1 cellular context compared by ENCODE assay signal in the genomic region with DNA sequence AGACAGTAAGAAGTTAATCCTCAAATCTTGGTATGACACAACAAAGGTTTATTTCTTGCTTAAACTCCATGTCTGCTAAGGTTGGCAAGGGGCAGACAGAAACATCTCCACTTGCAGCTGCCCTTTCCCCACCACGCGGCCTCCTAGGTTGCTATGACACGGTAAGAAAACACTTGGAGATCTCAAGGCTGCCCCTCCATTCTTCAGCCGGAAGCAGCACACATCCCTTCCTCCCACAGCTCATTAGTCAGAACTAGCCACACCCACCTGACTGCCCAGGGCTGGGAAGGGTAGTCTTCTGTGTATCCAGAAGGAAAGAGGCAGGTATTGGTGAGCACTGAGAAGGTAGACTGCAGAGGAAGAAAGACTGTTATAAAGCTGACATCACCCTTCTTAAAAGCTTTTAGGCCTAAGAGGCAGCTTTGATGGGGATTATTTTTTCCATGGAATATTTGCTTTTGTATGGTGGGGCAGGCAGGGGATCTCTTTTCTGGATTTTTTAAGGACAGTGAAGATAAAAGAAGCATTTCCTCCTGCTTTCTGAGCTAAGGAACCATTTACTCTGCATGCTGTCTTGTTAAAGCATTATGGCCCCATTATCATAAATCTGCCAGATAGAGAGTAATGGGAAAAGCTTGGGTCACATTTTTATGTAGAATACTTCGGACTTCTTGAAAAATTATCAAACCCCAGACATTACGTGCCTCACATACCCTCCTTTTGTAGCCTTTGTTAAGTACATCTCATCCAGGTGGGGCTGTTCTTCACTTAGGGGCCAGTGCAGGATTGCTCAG.
TF ChIP-seq lines count a peak whose summit lies in the region.

No MANE protein-coding gene starts in this region.

TF ChIP-seq in HCT116, 20 proteins besides CTCF, POLR2A, EP300 and RAD21:
- TF ChIP-seq, protein P1, sequence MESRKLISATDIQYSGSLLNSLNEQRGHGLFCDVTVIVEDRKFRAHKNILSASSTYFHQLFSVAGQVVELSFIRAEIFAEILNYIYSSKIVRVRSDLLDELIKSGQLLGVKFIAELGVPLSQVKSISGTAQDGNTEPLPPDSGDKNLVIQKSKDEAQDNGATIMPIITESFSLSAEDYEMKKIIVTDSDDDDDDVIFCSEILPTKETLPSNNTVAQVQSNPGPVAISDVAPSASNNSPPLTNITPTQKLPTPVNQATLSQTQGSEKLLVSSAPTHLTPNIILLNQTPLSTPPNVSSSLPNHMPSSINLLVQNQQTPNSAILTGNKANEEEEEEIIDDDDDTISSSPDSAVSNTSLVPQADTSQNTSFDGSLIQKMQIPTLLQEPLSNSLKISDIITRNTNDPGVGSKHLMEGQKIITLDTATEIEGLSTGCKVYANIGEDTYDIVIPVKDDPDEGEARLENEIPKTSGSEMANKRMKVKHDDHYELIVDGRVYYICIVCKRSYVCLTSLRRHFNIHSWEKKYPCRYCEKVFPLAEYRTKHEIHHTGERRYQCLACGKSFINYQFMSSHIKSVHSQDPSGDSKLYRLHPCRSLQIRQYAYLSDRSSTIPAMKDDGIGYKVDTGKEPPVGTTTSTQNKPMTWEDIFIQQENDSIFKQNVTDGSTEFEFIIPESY (IDR thresholded peaks at IDR 0.05; ENCODE audit: extremely low read depth, insufficient replicate concordance, low read length) = no peak
- TF ChIP-seq JUND (IDR thresholded peaks at IDR 0.05) = no peak
- no peak for TF ChIP-seq EZH2 (IDR thresholded peaks at IDR 0.05)
- TF ChIP-seq, protein P2, sequence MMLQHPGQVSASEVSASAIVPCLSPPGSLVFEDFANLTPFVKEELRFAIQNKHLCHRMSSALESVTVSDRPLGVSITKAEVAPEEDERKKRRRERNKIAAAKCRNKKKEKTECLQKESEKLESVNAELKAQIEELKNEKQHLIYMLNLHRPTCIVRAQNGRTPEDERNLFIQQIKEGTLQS (IDR thresholded peaks at IDR 0.05) = no peak
- TF ChIP-seq FOSL1 (IDR thresholded peaks at IDR 0.05; ENCODE audit: low read depth) = no peak
- TF ChIP-seq YY1 (IDR thresholded peaks at IDR 0.05; ENCODE audit: extremely low read depth, insufficient replicate concordance, low read depth, low read length) = no peak
- TF ChIP-seq CEBPB (IDR thresholded peaks at IDR 0.05; ENCODE audit: low read depth) = no peak
- TF ChIP-seq, protein P3, sequence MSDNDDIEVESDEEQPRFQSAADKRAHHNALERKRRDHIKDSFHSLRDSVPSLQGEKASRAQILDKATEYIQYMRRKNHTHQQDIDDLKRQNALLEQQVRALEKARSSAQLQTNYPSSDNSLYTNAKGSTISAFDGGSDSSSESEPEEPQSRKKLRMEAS (IDR thresholded peaks at IDR 0.05) = no peak
- TF ChIP-seq TCF7L2 (IDR thresholded peaks at IDR 0.05; ENCODE audit: borderline replicate concordance, extremely low read depth, insufficient read depth, insufficient read length) = no peak
- TF ChIP-seq SIN3A (IDR thresholded peaks at IDR 0.05; ENCODE audit: low read depth) = no peak
